ENCODE assay signal across 17 cellular contexts in the genomic region with DNA sequence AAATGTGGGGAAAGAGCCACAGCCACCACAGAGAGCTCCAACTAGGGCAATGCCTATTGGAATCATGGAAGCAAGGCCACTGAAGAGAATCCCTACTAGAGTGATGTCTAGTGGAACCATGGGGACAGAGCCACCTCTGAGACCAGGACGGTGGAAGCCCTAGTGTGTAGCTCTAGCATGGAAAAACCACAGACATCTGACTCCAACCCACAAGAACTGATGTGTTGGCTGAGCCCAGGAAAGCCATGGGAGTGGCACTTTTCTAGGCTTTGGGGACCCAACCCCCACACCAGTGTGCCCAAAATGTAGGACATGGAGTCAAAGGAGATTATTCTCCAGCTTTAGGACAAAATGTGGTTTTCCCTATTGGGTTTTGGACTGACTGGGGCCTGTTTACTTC.
"Had no signal": no experiment of that assay in that cellular context is flagged by ENCODE, and none has a peak within 500 bp of the region (broad histone marks: within the 10 kb centered on the region; RNA-seq: fewer than 3 reads in every experiment).

No MANE protein-coding gene starts in this region.

- DNase-seq: dermis blood vessel endothelial cell; dorsolateral prefrontal cortex; effector CD4-positive, alpha-beta T cell; effector memory CD4-positive, alpha-beta T cell; foreskin keratinocyte; heart left ventricle; hippocampal formation; left cardiac atrium; left lung; left ventricle myocardium superior; lower lobe of right lung; mesendoderm; midbrain; naive B cell had no signal

- H3K27ac ChIP-seq: coronary artery, dorsolateral prefrontal cortex, esophagus muscularis mucosa, foreskin keratinocyte, gastroesophageal sphincter, heart left ventricle, left lung, lower lobe of right lung had no signal

- ATAC-seq: foreskin keratinocyte, gastroesophageal sphincter, heart left ventricle, left cardiac atrium, left lung, left ventricle myocardium superior, lower lobe of right lung had no signal

- H3K27me3 ChIP-seq: esophagus muscularis mucosa, foreskin keratinocyte, gastroesophageal sphincter, heart left ventricle, left lung had no signal

- H3K36me3 ChIP-seq: esophagus muscularis mucosa, gastroesophageal sphincter, heart left ventricle, left lung, lower lobe of right lung had no signal

- H3K4me3 ChIP-seq: coronary artery, dorsolateral prefrontal cortex, esophagus muscularis mucosa, gastroesophageal sphincter, heart left ventricle, left lung, lower lobe of right lung had no signal

- H3K4me1 ChIP-seq: esophagus muscularis mucosa, gastroesophageal sphincter, heart left ventricle, left lung had no signal
